ENCODE assay signal across 9 cellular contexts in the genomic region with DNA sequence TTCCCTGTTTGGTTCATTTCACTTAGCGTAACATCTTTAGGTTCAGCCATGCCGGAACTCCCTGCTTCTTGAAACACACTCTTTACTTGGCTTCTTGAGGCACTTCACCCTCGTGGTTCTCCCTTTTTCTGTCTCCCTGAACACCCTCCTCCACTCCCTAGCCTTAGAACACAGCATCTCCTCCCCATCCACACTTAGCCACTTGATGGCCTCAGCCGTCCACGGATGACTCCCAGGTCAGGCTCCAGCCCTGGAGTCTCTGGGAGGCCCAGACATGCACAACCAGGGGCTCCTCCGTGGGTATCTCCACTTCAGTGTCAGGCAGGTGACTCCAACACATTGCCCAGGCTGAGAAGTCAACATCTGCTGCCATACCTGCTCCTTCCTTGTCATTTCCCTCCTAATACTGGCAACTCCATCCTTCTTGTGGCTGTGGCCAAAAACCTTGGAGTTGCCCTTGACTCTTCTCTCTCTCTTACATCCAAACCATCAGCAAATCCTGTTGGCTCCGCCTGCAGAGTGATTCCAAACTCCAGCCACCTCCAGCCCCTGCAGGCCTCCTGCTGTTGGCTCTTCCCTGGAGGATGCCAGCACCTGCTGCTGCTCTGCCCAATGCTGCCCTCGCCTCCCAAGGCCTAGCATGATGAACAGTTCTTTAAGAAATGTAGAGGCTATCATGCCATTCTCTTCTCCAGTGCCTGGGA. TPM values are rescaled to one million over a fixed set of nuclear protein-coding genes. Genes with fewer than 3 reads are reported as not detected.
DNase-seq lines count a peak whose midpoint lies in the region; ATAC-seq, FAIRE-seq and TF ChIP-seq lines count a peak whose summit lies in the region.
"Had no signal": no experiment of that assay in that cellular context is flagged by ENCODE, and none has a peak within 500 bp of the region (broad histone marks: within the 10 kb centered on the region; RNA-seq: fewer than 3 reads in every experiment).

No MANE protein-coding gene starts in this region.

- peak; percentile 52 for ATAC-seq in HepG2

- BruUV-seq in mammary epithelial cell (replicated peaks; lab: Mats Ljungman, UMichigan), result no TSS peak
- no TSS peak for BruUV-seq in HepG2 (replicated peaks; lab: Mats Ljungman, UMichigan)

- TF ChIP-seq POLR2A in HepG2 (IDR thresholded peaks at IDR 0.05; ENCODE audit: insufficient read depth in 1 of 2, low read depth in 2 of 2, low read length in 2 of 2), result no peak

- POLR2A ChIA-PET in HepG2 (lab: Yijun Ruan, JAX), result no interaction called here
- POLR2A ChIA-PET in HEK293T (lab: Yijun Ruan, JAX), result no interaction called here

- CTCF ChIA-PET in mammary epithelial cell (lab: Charles Lee; ENCODE audit: low non-redundant PET) (no interaction called here), HepG2 (lab: Yijun Ruan, JAX; ENCODE audit: low intra/inter-chr PET ratio, low total read pairs) (no interaction called here), HEK293T (lab: Yijun Ruan, JAX) (no interaction called here)

- TF ChIP-seq RAD21 in HepG2 (CRISPR knock-in tag; IDR thresholded peaks at IDR 0.05), result no peak

- WGBS in mammary epithelial cell (ENCODE audit: low coverage, missing lambda C conversion rate), result 71% methylated on average over 8 of the region's 8 CpGs
- 23% methylated on average over 7 of the region's 8 CpGs for WGBS in HepG2 (ENCODE audit: low lambda C conversion rate)

- no peak for FAIRE-seq in HepG2 (lab: Jason Lieb, UNC)

- no peaks in the 10 kb centered on the region for H3K36me3 ChIP-seq in mammary epithelial cell (ENCODE audit: insufficient read depth, low read length)
- no peaks in the 10 kb centered on the region for H3K36me3 ChIP-seq in HepG2 (replicated peaks in 1 of 2; ENCODE audit: control insufficient read depth in 1 of 2, insufficient read depth in 2 of 2, low read length in 2 of 2)

- no peaks in the 10 kb centered on the region for H3K9me3 ChIP-seq in mammary epithelial cell (replicated peaks; ENCODE audit: insufficient read depth, low read length)
- H3K9me3 ChIP-seq in HepG2 (ENCODE audit: low read length), result no peaks in the 10 kb centered on the region

- dilution Hi-C loops in mammary epithelial cell (cut with HindIII; ENCODE audit: low sequenced_read_pairs), result no loop called here

- TF ChIP-seq EP300 in HepG2 (IDR thresholded peaks at IDR 0.05; ENCODE audit: low read depth in 2 of 2, low read length in 2 of 2) (no peak), HepG2 (CRISPR knock-in tag; IDR thresholded peaks at IDR 0.05; ENCODE audit: borderline replicate concordance) (no peak)

- no peak overlapping the region for H3K27ac ChIP-seq in mammary epithelial cell (ENCODE audit: insufficient read depth, low read depth, low read length)
- H3K27ac ChIP-seq in HepG2 (ENCODE audit: extremely low read length, insufficient read depth, low read length), result no peak overlapping the region

- no peak overlapping the region for H2AFZ ChIP-seq in mammary epithelial cell (ENCODE audit: low read depth, low read length)
- H2AFZ ChIP-seq in HepG2 (ENCODE audit: low read length), result no peak overlapping the region

- no peaks in the 10 kb centered on the region for H4K20me1 ChIP-seq in mammary epithelial cell (ENCODE audit: insufficient read depth, low read length)
- H4K20me1 ChIP-seq in HepG2 (ENCODE audit: insufficient read depth, low read length), result no peaks in the 10 kb centered on the region

- peak; percentile 39 to 47 for TF ChIP-seq CTCF in mammary epithelial cell (conservative IDR thresholded peaks at IDR 0.05 in 1 of 2, IDR thresholded peaks at IDR 0.05 in 1 of 2; ENCODE audit: extremely low read depth in 1 of 2, insufficient read depth in 1 of 2, low read depth in 1 of 2, low read length in 2 of 2)
- peak; percentile 56 for TF ChIP-seq CTCF in HepG2 (CRISPR knock-in tag; IDR thresholded peaks at IDR 0.05)

- peak; percentile 72 for DNase-seq in DMS79 (lab: John Stamatoyannopoulos, UW)
- peak; percentile 38 for DNase-seq in HT-29 (ENCODE audit: low spot score)
- peak; percentile 25 for DNase-seq in mammary epithelial cell
- DNase-seq in HepG2 (ENCODE audit: low spot score), result no peak
- no peak for DNase-seq in COR-L47 (lab: John Stamatoyannopoulos, UW)
- no peak for DNase-seq in COLO668 (lab: John Stamatoyannopoulos, UW; ENCODE audit: unreplicated experiment)
- no peak for DNase-seq in HEK293T (ENCODE audit: extremely low spot score)
- no peak for DNase-seq in SW 1271 (lab: John Stamatoyannopoulos, UW)

- H3K9ac ChIP-seq in mammary epithelial cell (ENCODE audit: insufficient read depth, low read length) (no peak overlapping the region), HepG2 (ENCODE audit: insufficient read depth, low read depth, low read length) (no peak overlapping the region)

- H3K27me3 ChIP-seq in mammary epithelial cell (ENCODE audit: insufficient read depth, low read length) (no peaks in the 10 kb centered on the region), HepG2 (ENCODE audit: control insufficient read depth in 1 of 2, insufficient read depth in 2 of 2, low read length in 2 of 2) (peaks cover 0 to 21% of the 10 kb centered on the region in 2 experiments; a peak in 2 of 5 replicates)

- intact Hi-C loops in mammary epithelial cell (cut with micrococcal nuclease), result loop anchor here (1.0 to 5.0 kb wide), 7 partner anchors 57 to 379 kb away; no protein-coding TSS in a partner anchor
- intact Hi-C loops in HepG2 (cut with micrococcal nuclease; ENCODE audit: unreplicated experiment), result loop anchor here (10.0 kb wide), 1 partner anchor 199 kb away; no protein-coding TSS in a partner anchor

- H3K79me2 ChIP-seq in mammary epithelial cell (ENCODE audit: insufficient read depth, low read length), result no peaks in the 10 kb centered on the region
- no peaks in the 10 kb centered on the region for H3K79me2 ChIP-seq in HepG2 (ENCODE audit: insufficient read depth, low read length)

- in situ Hi-C loops in mammary epithelial cell (cut with MboI; ENCODE audit: low sequenced_read_pairs in 2 of 2) (loop anchor here in 1 of 2 donors (5.0 kb wide), 1 partner anchor 146 kb away; no protein-coding TSS in a partner anchor), HepG2 (cut with HindIII; ENCODE audit: extremely low pct_ligation_motif_present, low pct_unique_long_range_greater_than_20kb) (no loop called here)

- H3K4me1 ChIP-seq in mammary epithelial cell (ENCODE audit: insufficient read depth, low read length), result no peaks in the 10 kb centered on the region
- no peaks in the 10 kb centered on the region for H3K4me1 ChIP-seq in HepG2 (ENCODE audit: insufficient read depth, low read length)

- no peak overlapping the region for H3K4me3 ChIP-seq in mammary epithelial cell (replicated peaks in 1 of 3; ENCODE audit: insufficient read depth in 1 of 3, low read depth in 2 of 3, low read length in 3 of 3)
- no peak overlapping the region for H3K4me3 ChIP-seq in HepG2 (replicated peaks in 1 of 3; ENCODE audit: insufficient read depth in 1 of 3, low read depth in 2 of 3, low read length in 3 of 3)

- no peak overlapping the region for H3K4me2 ChIP-seq in mammary epithelial cell (ENCODE audit: insufficient read depth, low read depth, low read length)
- no peak overlapping the region for H3K4me2 ChIP-seq in HepG2 (ENCODE audit: low read depth, low read length)

RNA-seq across cellular contexts. Expression of gene INMT, which starts 8.4 kb away (rescaled TPM):
- not detected in 2 replicates for total RNA-seq in HT-29 (2014; rRNA removed; shearing (Covaris generic))
- total RNA-seq in mammary epithelial cell (not detected), HepG2 (2016; rRNA removed; fragmentation: Illumina TruSeq; extraction: Trizol) (not detected in 2 replicates)
- polyA plus RNA-seq in mammary epithelial cell (not detected), HepG2 (2011; rRNA removed) (not detected in 2 replicates)
- not detected for polyA minus RNA-seq in mammary epithelial cell
- not detected in 2 replicates for total RNA-seq in HepG2 (2016; cell fraction: cytosol; rRNA removed; fragmentation: Illumina TruSeq; extraction: Trizol; ENCODE audit: low read depth)
- not detected in 2 replicates for total RNA-seq in HepG2 (2016; cell fraction: insoluble cytoplasmic fraction; rRNA removed; fragmentation: Illumina TruSeq; extraction: Trizol)
- not detected in 2 replicates for total RNA-seq in HepG2 (2016; cell fraction: membrane; rRNA removed; fragmentation: Illumina TruSeq; extraction: Trizol)
- total RNA-seq in HepG2 (2016; cell fraction: nucleus; rRNA removed; fragmentation: Illumina TruSeq; extraction: Trizol), result not detected in 2 replicates
- not detected in 2 replicates for polyA plus RNA-seq in HepG2 (2011; cell fraction: cytosol; rRNA removed)
- not detected in 2 replicates for polyA plus RNA-seq in HepG2 (2011; cell fraction: nucleus; rRNA removed)
- not detected in 2 replicates for polyA plus RNA-seq in HepG2 (2012)
- not detected in 2 replicates for polyA plus RNA-seq in HepG2 (2016; cell fraction: cytosol; fragmentation: Illumina TruSeq; extraction: Trizol; ENCODE audit: low read depth)
- not detected in 2 replicates for polyA plus RNA-seq in HepG2 (2016; cell fraction: insoluble cytoplasmic fraction; fragmentation: Illumina TruSeq; extraction: Trizol; ENCODE audit: low read depth)
- not detected in 2 replicates for polyA plus RNA-seq in HepG2 (2016; cell fraction: membrane; fragmentation: Illumina TruSeq; extraction: Trizol; ENCODE audit: low read depth)
- polyA plus RNA-seq in HepG2 (2016; cell fraction: nucleus; fragmentation: Illumina TruSeq; extraction: Trizol; ENCODE audit: insufficient read depth, low read depth), result not detected in 2 replicates
- polyA minus RNA-seq in HepG2 (2011; rRNA and poly(A)+ RNA removed; ENCODE audit: low replicate concordance), result not detected in 2 replicates
- polyA minus RNA-seq in HepG2 (2011; cell fraction: cytosol; rRNA and poly(A)+ RNA removed), result not detected in 2 replicates
- polyA minus RNA-seq in HepG2 (2011; cell fraction: nucleus; rRNA and poly(A)+ RNA removed), result not detected in 2 replicates
- total RNA-seq: NCI-H460 had no signal

RNA-seq across cellular contexts. Expression of gene MINDY4, which starts 27.7 kb away (rescaled TPM):
- total RNA-seq in HT-29 (2014; rRNA removed; shearing (Covaris generic)), result 3.5 TPM in 2 replicates
- total RNA-seq in mammary epithelial cell (1 to 10 TPM; 3.6 to 6.8 TPM), HepG2 (2016; rRNA removed; fragmentation: Illumina TruSeq; extraction: Trizol) (not detected in 2 replicates)
- polyA plus RNA-seq in mammary epithelial cell (1.9 TPM), HepG2 (2011; rRNA removed) (not detected in 2 replicates)
- polyA minus RNA-seq in mammary epithelial cell, result 1.3 TPM
- not detected in 2 replicates for total RNA-seq in HepG2 (2016; cell fraction: cytosol; rRNA removed; fragmentation: Illumina TruSeq; extraction: Trizol; ENCODE audit: low read depth)
- total RNA-seq in HepG2 (2016; cell fraction: insoluble cytoplasmic fraction; rRNA removed; fragmentation: Illumina TruSeq; extraction: Trizol), result not detected in 2 replicates
- not detected in 2 replicates for total RNA-seq in HepG2 (2016; cell fraction: membrane; rRNA removed; fragmentation: Illumina TruSeq; extraction: Trizol)
- total RNA-seq in HepG2 (2016; cell fraction: nucleus; rRNA removed; fragmentation: Illumina TruSeq; extraction: Trizol), result not detected in 2 replicates
- polyA plus RNA-seq in HepG2 (2011; cell fraction: cytosol; rRNA removed), result not detected in 2 replicates
- not detected in 2 replicates for polyA plus RNA-seq in HepG2 (2011; cell fraction: nucleus; rRNA removed)
- not detected in 2 replicates for polyA plus RNA-seq in HepG2 (2012)
- polyA plus RNA-seq in HepG2 (2016; cell fraction: cytosol; fragmentation: Illumina TruSeq; extraction: Trizol; ENCODE audit: low read depth), result not detected in 2 replicates
- not detected in 2 replicates for polyA plus RNA-seq in HepG2 (2016; cell fraction: insoluble cytoplasmic fraction; fragmentation: Illumina TruSeq; extraction: Trizol; ENCODE audit: low read depth)
- polyA plus RNA-seq in HepG2 (2016; cell fraction: membrane; fragmentation: Illumina TruSeq; extraction: Trizol; ENCODE audit: low read depth), result not detected in 2 replicates
- not detected in 2 replicates for polyA plus RNA-seq in HepG2 (2016; cell fraction: nucleus; fragmentation: Illumina TruSeq; extraction: Trizol; ENCODE audit: insufficient read depth, low read depth)
- polyA minus RNA-seq in HepG2 (2011; rRNA and poly(A)+ RNA removed; ENCODE audit: low replicate concordance), result not detected in 2 replicates
- polyA minus RNA-seq in HepG2 (2011; cell fraction: cytosol; rRNA and poly(A)+ RNA removed), result not detected in 2 replicates
- not detected in 2 replicates for polyA minus RNA-seq in HepG2 (2011; cell fraction: nucleus; rRNA and poly(A)+ RNA removed)

Comparison
In these comparisons a context has a peak if more than half of its experiments do, and no peak if none do; other contexts are left out.
1. DNase-seq: peak in DMS79 (single experiment), HT-29 (single experiment) and mammary epithelial cell (single experiment); none in HepG2 (single experiment), COR-L47 (single experiment), COLO668 (single experiment), HEK293T (single experiment) and SW 1271 (0 of 2).